8 cellular contexts compared by ENCODE assay signal in the genomic region with DNA sequence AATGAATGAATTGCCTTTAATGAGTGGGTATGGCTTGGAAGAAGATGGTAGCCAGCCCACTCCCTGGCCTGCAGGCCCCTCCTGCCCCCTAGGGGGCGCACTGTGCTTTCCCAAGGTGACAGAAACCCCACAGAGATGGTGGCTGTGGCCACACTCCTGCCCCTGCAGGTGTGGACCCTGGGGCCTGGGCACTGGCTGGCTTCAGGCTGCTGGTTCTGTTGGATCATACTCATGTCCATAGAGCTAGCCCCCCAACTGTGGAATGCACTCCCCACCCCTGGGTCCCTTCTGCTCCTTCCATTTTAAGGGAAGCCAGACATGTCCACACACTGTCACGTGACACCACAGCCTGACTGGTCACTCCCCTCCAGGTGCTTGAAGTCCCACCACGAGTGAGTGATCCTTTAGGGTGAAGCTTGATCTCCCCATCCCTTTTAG. TPM values are rescaled to one million over a fixed set of nuclear protein-coding genes. Genes with fewer than 3 reads are reported as not detected.
A peak's percentile ranks its signal among the peaks of the same experiment; 100 is the strongest.
DNase-seq lines count a peak whose midpoint lies in the region; ATAC-seq and TF ChIP-seq lines count a peak whose summit lies in the region.

No MANE protein-coding gene starts in this region.

- no peak overlapping the region for H3K27ac Mint-ChIP-seq in activated T-helper 1 cell treated with anti-CD3 and anti-CD28 coated beads, Interleukin-12 subunit alpha, Interleukin-12 subunit beta, Interleukin-2, Interleukin-4 antibody, amounts not matched to agents 30 ng/mL and 10 ng/mL and 1 ng/mL, durations not matched to agents 14 hours and 24 hours and 36 hours
- no peak overlapping the region for H3K27ac Mint-ChIP-seq in glutamatergic neuron (ENCODE audit: unreplicated experiment)

- peak; percentile 73 for ATAC-seq in GM21390 (IDR thresholded peaks at IDR 0.05; ENCODE audit: unreplicated experiment)

- H3K4me1 ChIP-seq in vagina: peaks cover 83% of the 10 kb centered on the region

- H3K27ac ChIP-seq in vagina: no peak overlapping the region

- no peak overlapping the region for H3K4me3 Mint-ChIP-seq in activated T-helper 1 cell treated with anti-CD3 and anti-CD28 coated beads, Interleukin-12 subunit alpha, Interleukin-12 subunit beta, Interleukin-2, Interleukin-4 antibody, amounts not matched to agents 30 ng/mL and 10 ng/mL and 1 ng/mL, durations not matched to agents 14 hours and 24 hours and 36 hours
- no peak overlapping the region for H3K4me3 Mint-ChIP-seq in glutamatergic neuron (ENCODE audit: unreplicated experiment)

- H3K27me3 ChIP-seq in vagina: no peaks in the 10 kb centered on the region

- H3K4me1 Mint-ChIP-seq in activated T-helper 1 cell treated with anti-CD3 and anti-CD28 coated beads, Interleukin-12 subunit alpha, Interleukin-12 subunit beta, Interleukin-2, Interleukin-4 antibody, amounts not matched to agents 30 ng/mL and 10 ng/mL and 1 ng/mL, durations not matched to agents 14 hours and 24 hours and 36 hours (ENCODE audit: low read depth): no peaks in the 10 kb centered on the region
- peaks cover 43% of the 10 kb centered on the region for H3K4me1 Mint-ChIP-seq in glutamatergic neuron (ENCODE audit: low read depth, unreplicated experiment)

- no peak for TF ChIP-seq POLR2A in vagina (IDR thresholded peaks at IDR 0.05)

- peak; percentile 52 for DNase-seq in COLO829 (ENCODE audit: low spot score)
- peak; percentile 70 for DNase-seq in NCI-H82 (lab: John Stamatoyannopoulos, UW)
- peak; percentile 22 for DNase-seq in activated T-helper 1 cell treated with anti-CD3 and anti-CD28 coated beads, Interleukin-12 subunit alpha, Interleukin-12 subunit beta, Interleukin-2, Interleukin-4 antibody, amounts not matched to agents 30 ng/mL and 10 ng/mL and 1 ng/mL, durations not matched to agents 14 hours and 24 hours and 36 hours (ENCODE audit: low spot score)
- peak; percentile 74 for DNase-seq in glutamatergic neuron
- DNase-seq in stimulated activated CD4-positive, alpha-beta T cell treated with anti-CD3 and anti-CD28 coated beads, Interleukin-15, amount 100 ng/mL, for 24 hours: peak; percentile 71
- DNase-seq in vagina (ENCODE audit: extremely low spot score in 2 of 2): no peak
- no peak for DNase-seq in posterior vena cava (ENCODE audit: low spot score)

- no peaks in the 10 kb centered on the region for H3K36me3 Mint-ChIP-seq in activated T-helper 1 cell treated with anti-CD3 and anti-CD28 coated beads, Interleukin-12 subunit alpha, Interleukin-12 subunit beta, Interleukin-2, Interleukin-4 antibody, amounts not matched to agents 30 ng/mL and 10 ng/mL and 1 ng/mL, durations not matched to agents 14 hours and 24 hours and 36 hours (ENCODE audit: low read depth)
- no peaks in the 10 kb centered on the region for H3K36me3 Mint-ChIP-seq in glutamatergic neuron (ENCODE audit: unreplicated experiment)

- peaks cover 4% of the 10 kb centered on the region for H3K27me3 Mint-ChIP-seq in activated T-helper 1 cell treated with anti-CD3 and anti-CD28 coated beads, Interleukin-12 subunit alpha, Interleukin-12 subunit beta, Interleukin-2, Interleukin-4 antibody, amounts not matched to agents 30 ng/mL and 10 ng/mL and 1 ng/mL, durations not matched to agents 14 hours and 24 hours and 36 hours (ENCODE audit: insufficient read depth)
- peaks cover 20% of the 10 kb centered on the region for H3K27me3 Mint-ChIP-seq in glutamatergic neuron (ENCODE audit: unreplicated experiment)

- TF ChIP-seq CTCF in glutamatergic neuron (IDR thresholded peaks at IDR 0.05; ENCODE audit: partially characterized antibody, unreplicated experiment): peak; percentile 72
- peak in 1 of 3 experiments; percentile 42 for TF ChIP-seq CTCF in vagina (IDR thresholded peaks at IDR 0.05)

- no peaks in the 10 kb centered on the region for H3K36me3 ChIP-seq in vagina

- H3K9me3 ChIP-seq in vagina: no peaks in the 10 kb centered on the region

- H3K9me3 Mint-ChIP-seq in activated T-helper 1 cell treated with anti-CD3 and anti-CD28 coated beads, Interleukin-12 subunit alpha, Interleukin-12 subunit beta, Interleukin-2, Interleukin-4 antibody, amounts not matched to agents 30 ng/mL and 10 ng/mL and 1 ng/mL, durations not matched to agents 14 hours and 24 hours and 36 hours: no peaks in the 10 kb centered on the region
- peaks cover 12% of the 10 kb centered on the region for H3K9me3 Mint-ChIP-seq in glutamatergic neuron (ENCODE audit: unreplicated experiment)

- intact Hi-C loops in activated T-helper 1 cell treated with anti-CD3 and anti-CD28 coated beads, Interleukin-12 subunit alpha, Interleukin-12 subunit beta, Interleukin-2, Interleukin-4 antibody, amounts not matched to agents 30 ng/mL and 10 ng/mL and 1 ng/mL, durations not matched to agents 14 hours and 24 hours and 36 hours (cut with micrococcal nuclease): loop anchor here (1.0 kb wide), 1 partner anchor 67 kb away; no protein-coding TSS in a partner anchor
- intact Hi-C loops in vagina (cut with DNase I) (no loop called here), posterior vena cava (cut with DNase I) (loop anchor here in 1 of 2 donors (5.0 kb wide), 1 partner anchor 42 kb away; no protein-coding TSS in a partner anchor)

- H3K4me3 ChIP-seq in vagina: peak overlapping the region in 1 of 2 donors; percentile 29

RNA-seq across cellular contexts. Expression of a gene that starts 44.8 kb away (rescaled TPM):
- total RNA-seq in activated T-helper 1 cell treated with anti-CD3 and anti-CD28 coated beads, Interleukin-12 subunit alpha, Interleukin-12 subunit beta, Interleukin-2, Interleukin-4 antibody, amounts not matched to agents 30 ng/mL and 10 ng/mL and 1 ng/mL, durations not matched to agents 14 hours and 24 hours and 36 hours: 0.52 and 0.59 TPM in 2 replicates
- total RNA-seq in glutamatergic neuron (ENCODE audit: unreplicated experiment) (3.0 TPM), vagina (57.0 TPM), posterior vena cava (100 to 1,000 TPM; 113 to 125 TPM)

RNA-seq across cellular contexts. Expression of a gene that starts 53.3 kb away (rescaled TPM):
- total RNA-seq in activated T-helper 1 cell treated with anti-CD3 and anti-CD28 coated beads, Interleukin-12 subunit alpha, Interleukin-12 subunit beta, Interleukin-2, Interleukin-4 antibody, amounts not matched to agents 30 ng/mL and 10 ng/mL and 1 ng/mL, durations not matched to agents 14 hours and 24 hours and 36 hours: 155 and 157 TPM in 2 replicates
- 24.2 TPM for total RNA-seq in glutamatergic neuron (ENCODE audit: unreplicated experiment)
- total RNA-seq in vagina: 44.7 TPM
- total RNA-seq in posterior vena cava: 10 to 100 TPM; 20.4 to 23.9 TPM

Comparison
In these comparisons a context has a peak if more than half of its experiments do, and no peak if none do; other contexts are left out.
1. DNase-seq: peak in COLO829 (single experiment), NCI-H82 (single experiment), activated T-helper 1 cell treated with anti-CD3 and anti-CD28 coated beads, Interleukin-12 subunit alpha, Interleukin-12 subunit beta, Interleukin-2, Interleukin-4 antibody, amounts not matched to agents 30 ng/mL and 10 ng/mL and 1 ng/mL, durations not matched to agents 14 hours and 24 hours and 36 hours (single experiment), glutamatergic neuron (single experiment) and stimulated activated CD4-positive, alpha-beta T cell treated with anti-CD3 and anti-CD28 coated beads, Interleukin-15, amount 100 ng/mL, for 24 hours (single experiment); none in vagina (0 of 2) and posterior vena cava (single experiment).
2. RNA of a gene that starts 44.8 kb away (total RNA-seq): 113 to 125 TPM in posterior vena cava and 57.0 TPM in vagina (single experiment); 3.0 TPM in glutamatergic neuron (single experiment) and 0.52 to 0.59 TPM in activated T-helper 1 cell treated with anti-CD3 and anti-CD28 coated beads, Interleukin-12 subunit alpha, Interleukin-12 subunit beta, Interleukin-2, Interleukin-4 antibody, amounts not matched to agents 30 ng/mL and 10 ng/mL and 1 ng/mL, durations not matched to agents 14 hours and 24 hours and 36 hours; every median in the first group is over 10 times any median in the second.